ENCODE assay signal across 1 cellular context in genomic region chr19:19404879-19405860, GRCh38.
TF ChIP-seq lines count a peak whose summit lies in the region.

TSS of gene GATAD2A (plus strand) at chr19:19405675. CDS start at chr19:19465346, 59,671 bp downstream.

TF ChIP-seq in HepG2, 621 proteins besides CTCF, POLR2A, EP300 and RAD21 (continued from another document and continues in another):
- peak; percentile 72 for TF ChIP-seq ZBTB14 (CRISPR knock-in tag; IDR thresholded peaks at IDR 0.05)
- peak; percentile 96 for TF ChIP-seq ZNF256 (CRISPR knock-in tag; conservative IDR thresholded peaks at IDR 0.05)
- TF ChIP-seq MBD4 (IDR thresholded peaks at IDR 0.05; ENCODE audit: borderline replicate concordance, low read length), result no peak
- peak; percentile 72; the same call in 1 of the 2 replicates for TF ChIP-seq IRF9 (CRISPR knock-in tag; IDR thresholded peaks at IDR 0.05; ENCODE audit: borderline replicate concordance)
- TF ChIP-seq ZSCAN29 (CRISPR knock-in tag; conservative IDR thresholded peaks at IDR 0.05), result 0 out of 2 replicates have a peak, but pooled peaks have one; percentile 52
- peak; percentile 95 for TF ChIP-seq MTA1 (CRISPR knock-in tag; IDR thresholded peaks at IDR 0.05; ENCODE audit: borderline replicate concordance)
- no peak for TF ChIP-seq NFYB (CRISPR knock-in tag; IDR thresholded peaks at IDR 0.05)
- TF ChIP-seq HOMEZ (CRISPR knock-in tag; IDR thresholded peaks at IDR 0.05; ENCODE audit: low read depth), result peak; percentile 64; the same call in 1 of the 2 replicates
- peak; percentile 83 for TF ChIP-seq E2F1 (CRISPR knock-in tag; IDR thresholded peaks at IDR 0.05)
- TF ChIP-seq CENPT (CRISPR knock-in tag; IDR thresholded peaks at IDR 0.05; ENCODE audit: low read depth), result peak; percentile 91
- peak; percentile 90; the same call in 1 of the 2 replicates for TF ChIP-seq ZNF615 (CRISPR knock-in tag; IDR thresholded peaks at IDR 0.05; ENCODE audit: borderline replicate concordance)
- peak; percentile 78; the same call in 1 of the 2 replicates for TF ChIP-seq ZNF333 (CRISPR knock-in tag; IDR thresholded peaks at IDR 0.05; ENCODE audit: borderline replicate concordance)
- peak; percentile 70 for TF ChIP-seq FOXO1 (CRISPR knock-in tag; IDR thresholded peaks at IDR 0.05)
- peak; percentile 90 for TF ChIP-seq ZNF616 (CRISPR knock-in tag; IDR thresholded peaks at IDR 0.05; ENCODE audit: low read depth)
- TF ChIP-seq ZFP1 (CRISPR knock-in tag; IDR thresholded peaks at IDR 0.05), result no peak
- TF ChIP-seq ZC3H13 (CRISPR knock-in tag; IDR thresholded peaks at IDR 0.05), result peak; percentile 94
- peak; percentile 62; the same call in 1 of the 2 replicates for TF ChIP-seq ZNF740 (CRISPR knock-in tag; IDR thresholded peaks at IDR 0.05)
- peak; percentile 91 for TF ChIP-seq RFXAP (CRISPR knock-in tag; IDR thresholded peaks at IDR 0.05; ENCODE audit: borderline replicate concordance)
- TF ChIP-seq FOSL2 (CRISPR knock-in tag; IDR thresholded peaks at IDR 0.05), result peak; percentile 85
- TF ChIP-seq RBAK (CRISPR knock-in tag; IDR thresholded peaks at IDR 0.05), result no peak
- TF ChIP-seq ATF7-NPFF (CRISPR knock-in tag; IDR thresholded peaks at IDR 0.05; ENCODE audit: low read depth), result peak; percentile 97
- TF ChIP-seq ZNF296 (CRISPR knock-in tag; conservative IDR thresholded peaks at IDR 0.05), result 0 out of 2 replicates have a peak, but pooled peaks have one; percentile 32
- peak; percentile 60; the same call in 1 of the 2 replicates for TF ChIP-seq ZNF367 (CRISPR knock-in tag; IDR thresholded peaks at IDR 0.05; ENCODE audit: borderline replicate concordance)
- no peak; the same call in 1 of the 2 replicates for TF ChIP-seq ZNF567 (CRISPR knock-in tag; IDR thresholded peaks at IDR 0.05; ENCODE audit: borderline replicate concordance)
- no peak for TF ChIP-seq MEF2D (CRISPR knock-in tag; IDR thresholded peaks at IDR 0.05)
- TF ChIP-seq TBX3 (IDR thresholded peaks at IDR 0.05; ENCODE audit: borderline replicate concordance), result peak; percentile 28; the same call in 1 of the 2 replicates
- TF ChIP-seq ZBTB42 (CRISPR knock-in tag; IDR thresholded peaks at IDR 0.05), result peak; percentile 83; the same call in 1 of the 2 replicates
- TF ChIP-seq GATA4 (IDR thresholded peaks at IDR 0.05; ENCODE audit: borderline replicate concordance, low read depth), result no peak
- peak; percentile 81; the same call in 1 of the 2 replicates for TF ChIP-seq ZNF792 (CRISPR knock-in tag; IDR thresholded peaks at IDR 0.05)
- TF ChIP-seq ZNF574 (CRISPR knock-in tag; IDR thresholded peaks at IDR 0.05), result peak; percentile 86
- TF ChIP-seq ZNF546 (CRISPR knock-in tag; conservative IDR thresholded peaks at IDR 0.05), result peak; percentile 87; the same call in 1 of the 2 replicates
- TF ChIP-seq ZNF761 (CRISPR knock-in tag; conservative IDR thresholded peaks at IDR 0.05), result peak; percentile 95
- TF ChIP-seq ZNF251 (CRISPR knock-in tag; IDR thresholded peaks at IDR 0.05), result peak; percentile 95
- TF ChIP-seq HNRNPUL1 (IDR thresholded peaks at IDR 0.05; ENCODE audit: low read depth, low read length), result 0 out of 2 replicates have a peak, but pooled peaks have one; percentile 52
- peak; percentile 49; the same call in 1 of the 2 replicates for TF ChIP-seq SOX5 (CRISPR knock-in tag; IDR thresholded peaks at IDR 0.05; ENCODE audit: borderline replicate concordance)
- no peak for TF ChIP-seq ZNF530 (CRISPR knock-in tag; IDR thresholded peaks at IDR 0.05; ENCODE audit: low read depth)
- TF ChIP-seq IKZF5 (CRISPR knock-in tag; IDR thresholded peaks at IDR 0.05), result peak; percentile 84
- TF ChIP-seq ZNF512B (CRISPR knock-in tag; IDR thresholded peaks at IDR 0.05; ENCODE audit: borderline replicate concordance), result no peak
- peak; percentile 97 for TF ChIP-seq ZNF766 (CRISPR knock-in tag; IDR thresholded peaks at IDR 0.05; ENCODE audit: borderline replicate concordance)
- TF ChIP-seq ZFP62 (CRISPR knock-in tag; IDR thresholded peaks at IDR 0.05), result no peak
- TF ChIP-seq ZNF280D (CRISPR knock-in tag; IDR thresholded peaks at IDR 0.05), result 0 out of 2 replicates have a peak, but pooled peaks have one; percentile 42
- TF ChIP-seq ZNF713 (CRISPR knock-in tag; IDR thresholded peaks at IDR 0.05), result 0 out of 2 replicates have a peak, but pooled peaks have one; percentile 48
- TF ChIP-seq ZNF354B (CRISPR knock-in tag; IDR thresholded peaks at IDR 0.05), result peak; percentile 97
- TF ChIP-seq ZNF704 (CRISPR knock-in tag; IDR thresholded peaks at IDR 0.05; ENCODE audit: borderline replicate concordance), result peak; percentile 91
- TF ChIP-seq ZNF577 (CRISPR knock-in tag; IDR thresholded peaks at IDR 0.05; ENCODE audit: borderline replicate concordance, low read depth), result no peak
- TF ChIP-seq ZNF451 (CRISPR knock-in tag; IDR thresholded peaks at IDR 0.05), result peak; percentile 82
- peak; percentile 94 for TF ChIP-seq GABPB1 (CRISPR knock-in tag; IDR thresholded peaks at IDR 0.05)
- TF ChIP-seq DR1 (CRISPR knock-in tag; IDR thresholded peaks at IDR 0.05), result peak; percentile 76
- TF ChIP-seq XRCC5 (optimal IDR thresholded peaks at IDR 0.05; ENCODE audit: low read length), result peak; percentile 66
- TF ChIP-seq SMAD3 (CRISPR knock-in tag; IDR thresholded peaks at IDR 0.05), result no peak
